Comparison of ENCODE assay signal across 15 cellular contexts in the genomic region with DNA sequence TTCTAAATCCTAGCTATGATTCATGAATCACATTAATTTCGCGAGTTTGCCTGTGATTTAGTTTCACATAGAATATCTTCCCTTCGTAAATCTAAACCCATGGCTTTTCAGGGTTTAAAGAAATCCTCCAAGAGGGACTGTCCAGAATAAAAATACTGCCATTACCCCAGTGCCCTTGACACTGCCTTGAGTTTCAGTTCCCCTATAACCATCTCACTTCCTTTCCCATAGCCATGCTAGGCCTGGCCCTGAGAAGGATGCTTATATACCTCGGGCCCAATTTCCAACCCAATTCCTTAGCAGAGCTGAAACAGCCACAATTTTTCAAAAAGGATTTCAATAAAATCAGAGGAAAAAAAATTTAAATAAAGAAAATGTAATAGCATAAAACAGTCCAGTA.
DNase-seq lines count a peak whose midpoint lies in the region; ATAC-seq lines count a peak whose summit lies in the region.
"Had no signal": no experiment of that assay in that cellular context is flagged by ENCODE, and none has a peak within 500 bp of the region (broad histone marks: within the 10 kb centered on the region; RNA-seq: fewer than 3 reads in every experiment).

No MANE protein-coding gene starts in this region.

- H3K9me3 Mint-ChIP-seq in activated T-cell treated with anti-CD3 and anti-CD28 coated beads, Interleukin-2, amount 50 U/mL, for 24 hours: peaks cover 8% of the 10 kb centered on the region

- no peak overlapping the region for H3K27ac Mint-ChIP-seq in activated T-cell treated with anti-CD3 and anti-CD28 coated beads, Interleukin-2, amount 50 U/mL, for 24 hours
- H3K27ac Mint-ChIP-seq: nephron, T-helper 17 cell had no signal

- ATAC-seq in GM18520 (IDR thresholded peaks at IDR 0.05; ENCODE audit: unreplicated experiment) (peak; percentile 81), GM21360 (IDR thresholded peaks at IDR 0.05; ENCODE audit: unreplicated experiment) (peak; percentile 96), HG02870 (IDR thresholded peaks at IDR 0.05; ENCODE audit: unreplicated experiment) (peak; percentile 89), HG03469 (IDR thresholded peaks at IDR 0.05; ENCODE audit: unreplicated experiment) (peak; percentile 90)
- ATAC-seq: heart left ventricle, T-helper 17 cell had no signal

- H3K36me3 Mint-ChIP-seq in activated T-cell treated with anti-CD3 and anti-CD28 coated beads, Interleukin-2, amount 50 U/mL, for 24 hours (ENCODE audit: low read depth): no peaks in the 10 kb centered on the region

- H3K4me3 Mint-ChIP-seq in activated T-cell treated with anti-CD3 and anti-CD28 coated beads, Interleukin-2, amount 50 U/mL, for 24 hours: no peak overlapping the region
- H3K4me3 Mint-ChIP-seq: nephron, T-helper 17 cell had no signal

- no peak for DNase-seq in activated T-cell treated with anti-CD3 and anti-CD28 coated beads, Interleukin-2, amount 50 U/mL, for 24 hours
- DNase-seq in EL (no peak), NCI-H748 (lab: John Stamatoyannopoulos, UW; ENCODE audit: unreplicated experiment) (no peak), NCI-H1092 treated with DMSO at 0.1 percent for 48 hours (lab: John Stamatoyannopoulos, UW) (no peak)
- DNase-seq: activated CD4-positive, alpha-beta T cell treated with anti-CD3 and anti-CD28 coated beads, Interleukin-2, amount 50 U/mL, for 4 hours; activated gamma-delta T cell; BE2C; heart left ventricle; sigmoid colon; T-helper 17 cell had no signal

- H3K4me1 Mint-ChIP-seq in activated T-cell treated with anti-CD3 and anti-CD28 coated beads, Interleukin-2, amount 50 U/mL, for 24 hours (ENCODE audit: low read depth): no peaks in the 10 kb centered on the region
- H3K4me1 Mint-ChIP-seq: nephron, T-helper 17 cell had no signal

- H3K27me3 Mint-ChIP-seq in activated T-cell treated with anti-CD3 and anti-CD28 coated beads, Interleukin-2, amount 50 U/mL, for 24 hours: no peaks in the 10 kb centered on the region
- H3K27me3 Mint-ChIP-seq: T-helper 17 cell had no signal
